ENCODE assay signal across 14 cellular contexts in the genomic region with DNA sequence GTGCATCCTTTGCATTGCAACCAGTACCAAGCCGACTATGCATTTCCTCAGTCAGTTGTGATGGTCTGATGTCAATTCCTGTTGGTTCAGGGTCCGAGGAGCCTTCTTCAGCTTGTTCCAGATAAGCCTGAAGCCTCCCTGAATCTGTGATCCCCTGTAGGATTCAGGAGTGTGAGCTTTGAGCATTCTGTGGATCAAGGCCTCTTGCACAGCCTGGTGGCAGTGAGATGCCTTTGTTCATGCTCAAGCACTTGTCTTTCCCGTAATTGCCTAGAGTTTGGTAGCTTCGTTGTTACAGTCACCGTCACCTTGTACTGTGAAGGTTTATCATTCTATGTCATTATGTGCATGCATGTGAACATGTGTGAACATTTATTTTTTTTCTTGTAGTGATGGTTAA.
"Had no signal": no experiment of that assay in that cellular context is flagged by ENCODE, and none has a peak within 500 bp of the region (broad histone marks: within the 10 kb centered on the region; RNA-seq: fewer than 3 reads in every experiment).

No MANE protein-coding gene starts in this region.

- H3K36me3 ChIP-seq: breast epithelium, neutrophil, prostate gland, spleen, transverse colon had no signal

- H3K9me3 Mint-ChIP-seq: activated CD4-positive, alpha-beta T cell treated with anti-CD3 and anti-CD28 coated beads, Interleukin-2, amount 10 ng/mL, durations not matched to agents 7 days and 5 days had no signal

- H3K4me3 ChIP-seq: breast epithelium, prostate gland, spleen, transverse colon had no signal

- H3K9me3 ChIP-seq: breast epithelium, neutrophil, prostate gland, spleen, transverse colon had no signal

- H3K27me3 Mint-ChIP-seq: stimulated activated naive B cell treated with anti-CD40 and anti-IgM and Interleukin-4, amounts not matched to agents 10 μg/mL and 1 μg/mL and 100 μg/mL, for 72 hours had no signal

- H3K27ac ChIP-seq: neutrophil, prostate gland, spleen, transverse colon had no signal

- ATAC-seq: sciatic nerve; stimulated activated naive B cell treated with anti-CD40 and anti-IgM and Interleukin-4, amounts not matched to agents 10 μg/mL and 1 μg/mL and 100 μg/mL, for 72 hours had no signal

- H3K27ac Mint-ChIP-seq: activated CD4-positive, alpha-beta T cell treated with anti-CD3 and anti-CD28 coated beads, Interleukin-2, amount 10 ng/mL, durations not matched to agents 7 days and 5 days; activated naive CD8-positive, alpha-beta T cell; stimulated activated naive B cell treated with anti-CD40 and anti-IgM and Interleukin-4, amounts not matched to agents 10 μg/mL and 1 μg/mL and 100 μg/mL, for 72 hours; T-helper 1 cell treated with Interleukin-12 subunit alpha and Interleukin-12 subunit beta and Interleukin-4 antibody, amounts not matched to agents 30 μg/mL and 1 μg/mL, for 36 hours had no signal

- H3K4me3 Mint-ChIP-seq: activated CD4-positive, alpha-beta T cell treated with anti-CD3 and anti-CD28 coated beads, Interleukin-2, amount 10 ng/mL, durations not matched to agents 7 days and 5 days; activated naive CD8-positive, alpha-beta T cell; stimulated activated naive B cell treated with anti-CD40 and anti-IgM and Interleukin-4, amounts not matched to agents 10 μg/mL and 1 μg/mL and 100 μg/mL, for 72 hours; T-helper 1 cell treated with Interleukin-12 subunit alpha and Interleukin-12 subunit beta and Interleukin-4 antibody, amounts not matched to agents 30 μg/mL and 1 μg/mL, for 36 hours had no signal

- FAIRE-seq: frontal cortex, TTC549 had no signal

- DNase-seq: activated CD4-positive, alpha-beta T cell treated with anti-CD3 and anti-CD28 coated beads, Interleukin-2, amount 10 ng/mL, durations not matched to agents 7 days and 5 days; activated CD4-positive, CD25-positive, alpha-beta regulatory T cell; spleen; stimulated activated CD4-positive, alpha-beta T cell treated with anti-CD3 and anti-CD28 coated beads, Interleukin-1b, Interleukin-23, amount 100 ng/mL, for 48 hours; stimulated activated naive B cell treated with anti-CD40 and anti-IgM and Interleukin-4, amounts not matched to agents 10 μg/mL and 1 μg/mL and 100 μg/mL, for 72 hours; transverse colon had no signal

- H3K27me3 ChIP-seq: breast epithelium, spleen, transverse colon had no signal

- H3K36me3 Mint-ChIP-seq: activated naive CD8-positive, alpha-beta T cell; stimulated activated naive B cell treated with anti-CD40 and anti-IgM and Interleukin-4, amounts not matched to agents 10 μg/mL and 1 μg/mL and 100 μg/mL, for 72 hours had no signal
